ENCODE assay signal across 1 cellular context in the genomic region with DNA sequence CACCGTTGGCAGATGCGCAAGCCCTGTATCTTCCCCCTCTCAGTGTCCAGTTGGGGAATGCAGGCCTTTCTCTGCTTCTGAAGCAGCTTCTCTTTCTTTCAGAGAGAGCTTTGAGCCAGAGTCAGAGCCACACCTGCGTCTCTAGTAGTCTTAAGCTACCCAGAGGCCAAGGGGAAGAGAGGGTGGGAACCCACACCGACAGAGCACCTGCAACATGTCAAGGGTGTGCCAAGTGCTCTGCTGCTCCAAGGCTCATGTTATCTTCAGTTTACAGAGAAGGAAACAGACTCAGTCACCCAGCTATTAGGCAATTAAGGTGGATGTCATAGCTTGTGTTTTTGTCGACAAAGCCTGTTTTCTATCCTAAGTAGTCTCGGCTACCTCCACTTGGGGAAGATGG.
TF ChIP-seq lines count a peak whose summit lies in the region.

No MANE protein-coding gene starts in this region.

TF ChIP-seq in K562, 482 proteins besides CTCF, POLR2A, EP300 and RAD21:
- no peak for TF ChIP-seq MYC (IDR thresholded peaks at IDR 0.05; ENCODE audit: low read depth, low read length)
- TF ChIP-seq MYC (CRISPR knock-in tag; IDR thresholded peaks at IDR 0.05; ENCODE audit: borderline replicate concordance, low read depth), result no peak
- no peak for TF ChIP-seq MAFF (IDR thresholded peaks at IDR 0.05; ENCODE audit: low read length)
- no peak for TF ChIP-seq HNRNPL (IDR thresholded peaks at IDR 0.05; ENCODE audit: low read depth, low read length)
- TF ChIP-seq EP400 (IDR thresholded peaks at IDR 0.05), result no peak
- TF ChIP-seq ZBTB2 (IDR thresholded peaks at IDR 0.05), result no peak
- TF ChIP-seq TFAP4 (CRISPR knock-in tag; IDR thresholded peaks at IDR 0.05; ENCODE audit: borderline replicate concordance), result no peak
- TF ChIP-seq THAP7 (CRISPR knock-in tag; IDR thresholded peaks at IDR 0.05), result no peak
- no peak for TF ChIP-seq TRIM28 (IDR thresholded peaks at IDR 0.05)
- TF ChIP-seq PRPF4 (IDR thresholded peaks at IDR 0.05; ENCODE audit: insufficient read depth, low read depth, low read length, poor library complexity, severe bottlenecking), result no peak
- no peak for TF ChIP-seq CSDE1 (IDR thresholded peaks at IDR 0.05)
- no peak for TF ChIP-seq ZNF41 (CRISPR knock-in tag; conservative IDR thresholded peaks at IDR 0.05)
- no peak for TF ChIP-seq MXI1 (IDR thresholded peaks at IDR 0.05; ENCODE audit: low read depth, low read length)
